15 cellular contexts compared by ENCODE assay signal in the genomic region with DNA sequence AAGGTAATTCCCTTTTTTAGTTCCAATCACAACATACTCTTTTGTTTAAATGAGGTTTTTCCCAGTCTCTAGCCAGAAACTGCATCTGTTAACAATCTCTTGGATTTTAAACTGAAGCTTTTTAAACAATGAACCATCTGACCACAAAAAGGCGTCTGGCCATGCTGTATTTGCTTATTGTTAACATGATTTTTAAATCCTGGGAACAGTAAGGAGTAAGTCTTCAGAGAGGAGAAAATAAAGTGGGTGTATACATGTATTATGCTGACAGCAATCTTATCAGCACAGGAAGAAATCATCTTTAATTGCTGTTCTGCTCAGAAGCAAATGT.
DNase-seq lines count a peak whose midpoint lies in the region; ATAC-seq, FAIRE-seq and TF ChIP-seq lines count a peak whose summit lies in the region.
"Had no signal": no experiment of that assay in that cellular context is flagged by ENCODE, and none has a peak within 500 bp of the region (broad histone marks: within the 10 kb centered on the region; RNA-seq: fewer than 3 reads in every experiment).

No MANE protein-coding gene starts in this region.

- TF ChIP-seq POLR2A in suprapubic skin (IDR thresholded peaks at IDR 0.05) = no peak

- H3K9me3 ChIP-seq in lower lobe of right lung (no peaks in the 10 kb centered on the region), suprapubic skin (no peaks in the 10 kb centered on the region)
- H3K9me3 ChIP-seq: ovary had no signal

- H3K4me3 ChIP-seq in HFF-Myc (replicated peaks; ENCODE audit: low read depth, low read length) = no peak overlapping the region
- H3K4me3 ChIP-seq in lower lobe of right lung = no peak overlapping the region
- H3K4me3 ChIP-seq in suprapubic skin = no peak overlapping the region
- H3K4me3 ChIP-seq: dorsolateral prefrontal cortex, ovary had no signal

- no peak for TF ChIP-seq EP300 in suprapubic skin (IDR thresholded peaks at IDR 0.05)

- 43% methylated on average over 1 of the region's 1 CpG for WGBS in suprapubic skin

- ATAC-seq in lower lobe of right lung (no peak), GM18870 (IDR thresholded peaks at IDR 0.05; ENCODE audit: unreplicated experiment) (no peak)
- ATAC-seq: foreskin keratinocyte had no signal

- intact Hi-C loops in lower lobe of right lung (cut with DNase I) = no loop called here

- H3K4me1 ChIP-seq in lower lobe of right lung (peaks cover 41% of the 10 kb centered on the region), suprapubic skin (peaks cover 35% of the 10 kb centered on the region)
- H3K4me1 ChIP-seq: foreskin keratinocyte had no signal

- H3K4me3 Mint-ChIP-seq in immature natural killer cell = no peak overlapping the region
- H3K4me3 Mint-ChIP-seq: activated CD4-positive, alpha-beta memory T cell treated with anti-CD3 and anti-CD28 coated beads, Interleukin-2, amount 10 ng/mL, durations not matched to agents 7 days and 5 days had no signal

- H3K36me3 ChIP-seq in lower lobe of right lung = peaks cover 16% of the 10 kb centered on the region
- H3K36me3 ChIP-seq in suprapubic skin = peaks cover 11% of the 10 kb centered on the region
- H3K36me3 ChIP-seq: ovary had no signal

- FAIRE-seq in GM19239 (lab: Jason Lieb, UNC) = no peak

- H3K27me3 ChIP-seq in lower lobe of right lung (ENCODE audit: low read depth) = no peaks in the 10 kb centered on the region
- H3K27me3 ChIP-seq in suprapubic skin = no peaks in the 10 kb centered on the region
- H3K27me3 ChIP-seq: dorsolateral prefrontal cortex, foreskin keratinocyte, ovary had no signal

- H3K27ac Mint-ChIP-seq in immature natural killer cell = no peak overlapping the region
- H3K27ac Mint-ChIP-seq: activated CD4-positive, alpha-beta memory T cell treated with anti-CD3 and anti-CD28 coated beads, Interleukin-2, amount 10 ng/mL, durations not matched to agents 7 days and 5 days; activated T-helper 2 cell treated with anti-CD3 and anti-CD28 coated beads, Interferon-gamma antibody, Interleukin-2, Interleukin-4, amounts not matched to agents 10 μg/mL and 5 μg/mL and 100 μg/mL, durations not matched to agents 14 hours and 24 hours and 36 hours had no signal

- in situ Hi-C loops in G401 (cut with HindIII; ENCODE audit: low sequenced_read_pairs) = no loop called here

- TF ChIP-seq CTCF in HFF-Myc (IDR thresholded peaks at IDR 0.05; ENCODE audit: low read depth, low read length, missing control alignments) (no peak), lower lobe of right lung (IDR thresholded peaks at IDR 0.05) (no peak), suprapubic skin (IDR thresholded peaks at IDR 0.05) (no peak)

- H3K27ac ChIP-seq in lower lobe of right lung (peak overlapping the region; percentile 12), suprapubic skin (peak overlapping the region; percentile 10)
- H3K27ac ChIP-seq: foreskin keratinocyte, ovary had no signal

- peaks cover 14 to 30% of the 10 kb centered on the region in 2 donors for H3K4me1 Mint-ChIP-seq in immature natural killer cell

- peaks cover 0 to 3% (median 0%) of the 10 kb centered on the region in 3 donors for H3K27me3 Mint-ChIP-seq in immature natural killer cell (ENCODE audit: low read depth in 3 of 3)
- H3K27me3 Mint-ChIP-seq: activated CD4-positive, alpha-beta memory T cell treated with anti-CD3 and anti-CD28 coated beads, Interleukin-2, amount 10 ng/mL, durations not matched to agents 7 days and 5 days had no signal

- H3K9me3 Mint-ChIP-seq in immature natural killer cell = no peaks in the 10 kb centered on the region
- H3K9me3 Mint-ChIP-seq: activated CD4-positive, alpha-beta memory T cell treated with anti-CD3 and anti-CD28 coated beads, Interleukin-2, amount 10 ng/mL, durations not matched to agents 7 days and 5 days; activated T-helper 2 cell treated with anti-CD3 and anti-CD28 coated beads, Interferon-gamma antibody, Interleukin-2, Interleukin-4, amounts not matched to agents 10 μg/mL and 5 μg/mL and 100 μg/mL, durations not matched to agents 14 hours and 24 hours and 36 hours had no signal

- DNase-seq in HFF-Myc (ENCODE audit: extremely low read depth, low read depth) (peak; percentile 42), astrocyte of the hippocampus (ENCODE audit: low read depth, low spot score) (peak; percentile 65), lower lobe of right lung (no peak), suprapubic skin (ENCODE audit: low spot score in 2 of 2) (no peak), GM19239 (ENCODE audit: insufficient read length, low spot score) (no peak), immature natural killer cell (no peak), G401 (ENCODE audit: low spot score) (no peak)
- DNase-seq: activated CD4-positive, alpha-beta memory T cell treated with anti-CD3 and anti-CD28 coated beads, Interleukin-2, amount 10 ng/mL, durations not matched to agents 7 days and 5 days; dorsolateral prefrontal cortex; foreskin keratinocyte; NCI-H774; ovary; SHP77 had no signal

- peaks cover 23 to 37% (median 34%) of the 10 kb centered on the region in 3 donors for H3K36me3 Mint-ChIP-seq in immature natural killer cell

Comparison
In these comparisons a context has a peak if more than half of its experiments do, and no peak if none do; other contexts are left out.
1. DNase-seq: peak in HFF-Myc (single experiment) and astrocyte of the hippocampus (single experiment); none in lower lobe of right lung (single experiment), suprapubic skin (0 of 2), GM19239 (single experiment), immature natural killer cell (0 of 3) and G401 (single experiment).